In the genomic region with DNA sequence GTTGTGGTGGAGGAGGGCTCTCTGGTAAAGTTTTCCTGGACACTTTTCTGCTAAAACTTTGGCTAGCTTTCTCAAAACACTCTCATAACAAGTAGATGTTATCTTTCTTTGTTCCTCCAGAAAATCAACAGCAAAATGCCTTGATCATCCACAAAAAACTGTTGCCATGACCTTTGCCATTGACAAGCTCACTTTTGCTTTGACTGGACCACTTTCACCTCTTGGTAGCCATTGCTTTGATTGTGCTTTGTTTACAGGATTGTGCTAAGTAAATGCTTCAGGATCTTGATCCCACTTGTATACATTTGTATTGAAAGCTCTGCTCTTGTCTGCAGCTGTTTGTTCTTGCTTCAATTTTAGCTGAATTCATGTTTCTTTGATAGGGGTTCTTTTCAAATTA, we compare ENCODE assay signal across 2 cellular contexts.
TF ChIP-seq lines count a peak whose summit lies in the region.

No MANE protein-coding gene starts in this region.

TF ChIP-seq in IMR-90, 13 proteins besides CTCF, POLR2A, EP300 and RAD21:
- TF ChIP-seq CEBPB (IDR thresholded peaks at IDR 0.05; ENCODE audit: low read depth, low read length) (no peak), MAFK (IDR thresholded peaks at IDR 0.05; ENCODE audit: low read depth, low read length) (no peak), RFX5 (IDR thresholded peaks at IDR 0.05; ENCODE audit: low read depth, low read length) (no peak), MXI1 (IDR thresholded peaks at IDR 0.05; ENCODE audit: borderline replicate concordance, low read depth, low read length) (no peak), CHD1 (IDR thresholded peaks at IDR 0.05; ENCODE audit: low read depth, low read length) (no peak), SMC3 (IDR thresholded peaks at IDR 0.05; ENCODE audit: low read depth, low read length) (no peak), FOS (IDR thresholded peaks at IDR 0.05; ENCODE audit: low read depth, low read length) (no peak)
- TF ChIP-seq, protein P1, sequence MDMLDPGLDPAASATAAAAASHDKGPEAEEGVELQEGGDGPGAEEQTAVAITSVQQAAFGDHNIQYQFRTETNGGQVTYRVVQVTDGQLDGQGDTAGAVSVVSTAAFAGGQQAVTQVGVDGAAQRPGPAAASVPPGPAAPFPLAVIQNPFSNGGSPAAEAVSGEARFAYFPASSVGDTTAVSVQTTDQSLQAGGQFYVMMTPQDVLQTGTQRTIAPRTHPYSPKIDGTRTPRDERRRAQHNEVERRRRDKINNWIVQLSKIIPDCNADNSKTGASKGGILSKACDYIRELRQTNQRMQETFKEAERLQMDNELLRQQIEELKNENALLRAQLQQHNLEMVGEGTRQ (IDR thresholded peaks at IDR 0.05; ENCODE audit: low read depth, low read length), result no peak

TF ChIP-seq in GM12878, 131 proteins besides CTCF, POLR2A, EP300 and RAD21:
- no peak for TF ChIP-seq FOS (IDR thresholded peaks at IDR 0.05; ENCODE audit: borderline replicate concordance, extremely low read depth, insufficient read length)
- no peak for TF ChIP-seq MYB (IDR thresholded peaks at IDR 0.05; ENCODE audit: borderline replicate concordance, low read depth, low read length)
- TF ChIP-seq, protein P2, sequence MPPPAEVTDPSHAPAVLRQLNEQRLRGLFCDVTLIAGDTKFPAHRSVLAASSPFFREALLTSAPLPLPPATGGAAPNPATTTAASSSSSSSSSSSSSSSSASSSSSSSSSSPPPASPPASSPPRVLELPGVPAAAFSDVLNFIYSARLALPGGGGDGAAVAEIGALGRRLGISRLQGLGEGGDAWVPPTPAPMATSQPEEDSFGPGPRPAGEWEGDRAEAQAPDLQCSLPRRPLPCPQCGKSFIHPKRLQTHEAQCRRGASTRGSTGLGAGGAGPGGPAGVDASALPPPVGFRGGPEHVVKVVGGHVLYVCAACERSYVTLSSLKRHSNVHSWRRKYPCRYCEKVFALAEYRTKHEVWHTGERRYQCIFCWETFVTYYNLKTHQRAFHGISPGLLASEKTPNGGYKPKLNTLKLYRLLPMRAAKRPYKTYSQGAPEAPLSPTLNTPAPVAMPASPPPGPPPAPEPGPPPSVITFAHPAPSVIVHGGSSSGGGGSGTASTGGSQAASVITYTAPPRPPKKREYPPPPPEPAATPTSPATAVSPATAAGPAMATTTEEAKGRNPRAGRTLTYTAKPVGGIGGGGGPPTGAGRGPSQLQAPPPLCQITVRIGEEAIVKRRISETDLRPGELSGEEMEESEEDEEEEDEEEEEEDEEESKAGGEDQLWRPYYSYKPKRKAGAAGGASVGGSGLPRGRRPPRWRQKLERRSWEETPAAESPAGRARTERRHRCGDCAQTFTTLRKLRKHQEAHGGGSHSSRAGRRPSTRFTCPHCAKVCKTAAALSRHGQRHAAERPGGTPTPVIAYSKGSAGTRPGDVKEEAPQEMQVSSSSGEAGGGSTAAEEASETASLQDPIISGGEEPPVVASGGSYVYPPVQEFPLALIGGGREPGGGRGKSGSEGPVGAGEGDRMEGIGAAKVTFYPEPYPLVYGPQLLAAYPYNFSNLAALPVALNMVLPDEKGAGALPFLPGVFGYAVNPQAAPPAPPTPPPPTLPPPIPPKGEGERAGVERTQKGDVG (CRISPR knock-in tag; IDR thresholded peaks at IDR 0.05), result no peak
- no peak for TF ChIP-seq NR2C2 (IDR thresholded peaks at IDR 0.05; ENCODE audit: borderline replicate concordance, control insufficient read depth, insufficient read length, low read depth)
- TF ChIP-seq CBX3 (IDR thresholded peaks at IDR 0.05; ENCODE audit: borderline replicate concordance, low read depth), result no peak
- no peak for TF ChIP-seq ZNF274 (IDR thresholded peaks at IDR 0.05; ENCODE audit: insufficient read depth, insufficient read length)
- TF ChIP-seq HCFC1 (IDR thresholded peaks at IDR 0.05; ENCODE audit: low read length), result no peak
- no peak for TF ChIP-seq SUZ12 (IDR thresholded peaks at IDR 0.05; ENCODE audit: unreplicated experiment)
- TF ChIP-seq, protein P1 (IDR thresholded peaks at IDR 0.05; ENCODE audit: borderline replicate concordance, low read depth, low read length), result no peak
- no peak for TF ChIP-seq NR2F1 (conservative IDR thresholded peaks at IDR 0.05)
- no peak for TF ChIP-seq CREB1 (IDR thresholded peaks at IDR 0.05; ENCODE audit: low read depth)
- TF ChIP-seq GATAD2B (conservative IDR thresholded peaks at IDR 0.05; ENCODE audit: low read depth), result no peak
- TF ChIP-seq TCF12 (IDR thresholded peaks at IDR 0.05; ENCODE audit: low read depth, low read length), result no peak
- no peak for TF ChIP-seq IKZF1 (conservative IDR thresholded peaks at IDR 0.05)
- TF ChIP-seq STAT1 (conservative IDR thresholded peaks at IDR 0.05), result no peak
- TF ChIP-seq BMI1 (IDR thresholded peaks at IDR 0.05; ENCODE audit: borderline replicate concordance), result no peak
- no peak for TF ChIP-seq SREBF2 (IDR thresholded peaks at IDR 0.05; ENCODE audit: low read length)
- TF ChIP-seq RAD51 (IDR thresholded peaks at IDR 0.05), result no peak
